2 cellular contexts compared by ENCODE assay signal in the genomic region with DNA sequence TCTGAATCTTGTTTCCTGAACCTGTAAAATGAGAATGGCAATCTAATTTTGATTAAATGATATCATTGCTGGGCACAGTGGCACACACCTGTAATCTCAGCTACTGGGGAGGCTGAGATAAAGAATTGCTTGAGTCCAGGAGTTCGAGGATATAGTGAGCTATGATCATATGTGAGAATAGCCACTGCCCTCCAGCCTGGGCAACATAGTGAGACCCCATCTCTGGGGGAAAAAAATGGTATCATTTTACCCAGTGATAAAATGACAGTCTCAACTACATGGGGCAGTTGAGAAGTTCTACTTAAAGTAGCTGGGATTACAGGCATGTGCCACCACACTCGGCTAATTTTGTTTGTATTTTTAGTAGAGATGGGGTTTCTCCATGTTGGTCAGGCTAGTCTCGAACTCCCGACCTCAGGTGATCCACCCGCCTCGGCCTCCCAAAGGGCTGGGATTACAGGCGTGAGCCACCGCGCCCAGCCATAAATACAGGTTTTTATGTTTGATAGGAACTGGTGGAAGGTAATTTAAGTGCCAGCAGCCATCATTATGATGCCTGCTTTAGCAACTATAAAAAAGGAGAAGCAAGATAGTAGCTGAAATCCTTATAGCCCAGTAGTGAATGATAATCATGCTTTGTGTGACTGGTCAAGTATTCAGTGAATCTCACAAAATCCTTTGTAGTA.
TF ChIP-seq lines count a peak whose summit lies in the region.

No MANE protein-coding gene starts in this region.

TF ChIP-seq in SK-N-SH treated with all-trans-retinoic acid at 6 μM for 48 hours, 23 proteins besides CTCF, POLR2A, EP300 and RAD21 (continued from another document):
- TF ChIP-seq GLIS3 (CRISPR knock-in tag; IDR thresholded peaks at IDR 0.05) (no peak), TCF4 (CRISPR knock-in tag; IDR thresholded peaks at IDR 0.05; ENCODE audit: borderline replicate concordance) (no peak)

TF ChIP-seq in SK-N-SH, 30 proteins besides CTCF, POLR2A, EP300 and RAD21 (continued from another document):
- TF ChIP-seq, protein P1, sequence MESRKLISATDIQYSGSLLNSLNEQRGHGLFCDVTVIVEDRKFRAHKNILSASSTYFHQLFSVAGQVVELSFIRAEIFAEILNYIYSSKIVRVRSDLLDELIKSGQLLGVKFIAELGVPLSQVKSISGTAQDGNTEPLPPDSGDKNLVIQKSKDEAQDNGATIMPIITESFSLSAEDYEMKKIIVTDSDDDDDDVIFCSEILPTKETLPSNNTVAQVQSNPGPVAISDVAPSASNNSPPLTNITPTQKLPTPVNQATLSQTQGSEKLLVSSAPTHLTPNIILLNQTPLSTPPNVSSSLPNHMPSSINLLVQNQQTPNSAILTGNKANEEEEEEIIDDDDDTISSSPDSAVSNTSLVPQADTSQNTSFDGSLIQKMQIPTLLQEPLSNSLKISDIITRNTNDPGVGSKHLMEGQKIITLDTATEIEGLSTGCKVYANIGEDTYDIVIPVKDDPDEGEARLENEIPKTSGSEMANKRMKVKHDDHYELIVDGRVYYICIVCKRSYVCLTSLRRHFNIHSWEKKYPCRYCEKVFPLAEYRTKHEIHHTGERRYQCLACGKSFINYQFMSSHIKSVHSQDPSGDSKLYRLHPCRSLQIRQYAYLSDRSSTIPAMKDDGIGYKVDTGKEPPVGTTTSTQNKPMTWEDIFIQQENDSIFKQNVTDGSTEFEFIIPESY (IDR thresholded peaks at IDR 0.05; ENCODE audit: borderline replicate concordance, low read depth): no peak
- TF ChIP-seq MXI1 (IDR thresholded peaks at IDR 0.05; ENCODE audit: low read depth, low read length): no peak
- TF ChIP-seq EZH2phosphoT487 (IDR thresholded peaks at IDR 0.05; ENCODE audit: borderline replicate concordance, low read depth): no peak
- no peak for TF ChIP-seq YY1 (IDR thresholded peaks at IDR 0.05; ENCODE audit: low read depth)
- TF ChIP-seq, protein P2, sequence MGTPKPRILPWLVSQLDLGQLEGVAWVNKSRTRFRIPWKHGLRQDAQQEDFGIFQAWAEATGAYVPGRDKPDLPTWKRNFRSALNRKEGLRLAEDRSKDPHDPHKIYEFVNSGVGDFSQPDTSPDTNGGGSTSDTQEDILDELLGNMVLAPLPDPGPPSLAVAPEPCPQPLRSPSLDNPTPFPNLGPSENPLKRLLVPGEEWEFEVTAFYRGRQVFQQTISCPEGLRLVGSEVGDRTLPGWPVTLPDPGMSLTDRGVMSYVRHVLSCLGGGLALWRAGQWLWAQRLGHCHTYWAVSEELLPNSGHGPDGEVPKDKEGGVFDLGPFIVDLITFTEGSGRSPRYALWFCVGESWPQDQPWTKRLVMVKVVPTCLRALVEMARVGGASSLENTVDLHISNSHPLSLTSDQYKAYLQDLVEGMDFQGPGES (IDR thresholded peaks at IDR 0.05; ENCODE audit: low read depth, low read length): no peak
- TF ChIP-seq, protein P3, sequence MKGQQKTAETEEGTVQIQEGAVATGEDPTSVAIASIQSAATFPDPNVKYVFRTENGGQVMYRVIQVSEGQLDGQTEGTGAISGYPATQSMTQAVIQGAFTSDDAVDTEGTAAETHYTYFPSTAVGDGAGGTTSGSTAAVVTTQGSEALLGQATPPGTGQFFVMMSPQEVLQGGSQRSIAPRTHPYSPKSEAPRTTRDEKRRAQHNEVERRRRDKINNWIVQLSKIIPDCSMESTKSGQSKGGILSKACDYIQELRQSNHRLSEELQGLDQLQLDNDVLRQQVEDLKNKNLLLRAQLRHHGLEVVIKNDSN (IDR thresholded peaks at IDR 0.05; ENCODE audit: borderline replicate concordance, low read depth): no peak
- TF ChIP-seq RFX5 (IDR thresholded peaks at IDR 0.05; ENCODE audit: low read length): no peak
